Comparison of ENCODE assay signal across 9 cellular contexts in genomic region chr9:92723299-92723625, GRCh38. TPM values are rescaled to one million over a fixed set of nuclear protein-coding genes. Genes with fewer than 3 reads are reported as not detected.
A peak's percentile ranks its signal among the peaks of the same experiment; 100 is the strongest.
DNase-seq lines count a peak whose midpoint lies in the region; ATAC-seq and TF ChIP-seq lines count a peak whose summit lies in the region.
"Had no signal": no experiment of that assay in that cellular context is flagged by ENCODE, and none has a peak within 500 bp of the region (broad histone marks: within the 10 kb centered on the region; RNA-seq: fewer than 3 reads in every experiment).

No MANE protein-coding gene starts in this region.

- no peaks in the 10 kb centered on the region for H3K9me3 ChIP-seq in left lung
- no peaks in the 10 kb centered on the region for H3K9me3 ChIP-seq in upper lobe of right lung
- H3K9me3 ChIP-seq in A673 (ENCODE audit: low read depth, low read length, poor library complexity, severe bottlenecking), result no peaks in the 10 kb centered on the region

- TF ChIP-seq CTCF in MCF 10A (IDR thresholded peaks at IDR 0.05; ENCODE audit: unreplicated experiment) (no peak), left lung (IDR thresholded peaks at IDR 0.05) (no peak), upper lobe of right lung (IDR thresholded peaks at IDR 0.05) (no peak), A673 (conservative IDR thresholded peaks at IDR 0.05; ENCODE audit: low read depth, low read length) (no peak)

- H3K9me3 Mint-ChIP-seq in MCF 10A (ENCODE audit: unreplicated experiment), result no peaks in the 10 kb centered on the region

- H3K4me3 ChIP-seq in left lung (no peak overlapping the region), upper lobe of right lung (no peak overlapping the region), A673 (ENCODE audit: low read depth, low read length, poor library complexity, severe bottlenecking) (no peak overlapping the region)

- H3K4me1 ChIP-seq in left lung, result peaks cover 0 to 24% of the 10 kb centered on the region in 2 donors
- peaks cover 20% of the 10 kb centered on the region for H3K4me1 ChIP-seq in upper lobe of right lung
- H3K4me1 ChIP-seq in A673 (ENCODE audit: insufficient read depth, low read length, poor library complexity, severe bottlenecking), result no peaks in the 10 kb centered on the region

- H3K36me3 ChIP-seq in left lung (peaks cover 0 to 70% of the 10 kb centered on the region in 2 donors), upper lobe of right lung (peaks cover 51% of the 10 kb centered on the region), A673 (ENCODE audit: insufficient read depth, low read length, poor library complexity, severe bottlenecking) (peaks cover 30% of the 10 kb centered on the region)

- peak overlapping the region; percentile 25 for H3K27ac Mint-ChIP-seq in MCF 10A (ENCODE audit: low read depth, unreplicated experiment)

- H3K4me1 Mint-ChIP-seq in MCF 10A (ENCODE audit: insufficient read depth, unreplicated experiment), result peaks cover 19% of the 10 kb centered on the region

- peaks cover 54% of the 10 kb centered on the region for H3K36me3 Mint-ChIP-seq in MCF 10A (ENCODE audit: insufficient read depth, unreplicated experiment)

- peak; percentile 79 for ATAC-seq in left lung
- ATAC-seq in upper lobe of right lung, result peak; percentile 76
- ATAC-seq in GM21390 (IDR thresholded peaks at IDR 0.05; ENCODE audit: unreplicated experiment), result no peak

- no peaks in the 10 kb centered on the region for H3K27me3 ChIP-seq in left lung
- H3K27me3 ChIP-seq in upper lobe of right lung, result no peaks in the 10 kb centered on the region
- no peaks in the 10 kb centered on the region for H3K27me3 ChIP-seq in A673 (replicated peaks; ENCODE audit: insufficient read depth, low read depth, low read length, poor library complexity)

- DNase-seq in NCI-H1048 (lab: John Stamatoyannopoulos, UW) (peak; percentile 47), MCF 10A (ENCODE audit: unreplicated experiment) (peak; percentile 82), left lung (no peak), upper lobe of right lung (no peak), hepatic stellate cell (ENCODE audit: low spot score) (no peak), A673 (ENCODE audit: low spot score) (no peak)
- DNase-seq: NCI-H2227 treated with DMSO at 0.1 percent for 48 hours, occipital lobe had no signal

- no peaks in the 10 kb centered on the region for H3K27me3 Mint-ChIP-seq in MCF 10A (ENCODE audit: insufficient read depth, unreplicated experiment)

- intact Hi-C loops in MCF 10A (cut with micrococcal nuclease), result no loop called here
- intact Hi-C loops in left lung (cut with DNase I), result no loop called here
- intact Hi-C loops in upper lobe of right lung (cut with DNase I), result no loop called here
- intact Hi-C loops in A673 (cut with micrococcal nuclease; ENCODE audit: unreplicated experiment), result no loop called here

- BruUV-seq in MCF 10A (replicated peaks; lab: Mats Ljungman, UMichigan) (no TSS peak), A673 (replicated peaks; lab: Mats Ljungman, UMichigan) (no TSS peak)

- CTCF ChIA-PET in MCF 10A (lab: Yijun Ruan, JAX) (interaction anchor here (0.7 to 1.4 kb wide), 3 partner anchors 9 to 69 kb away, joined by 3 to 4 read pairs (median 4); no protein-coding TSS in a partner anchor), A673 (lab: Charles Lee) (no interaction called here)

- no peak overlapping the region for H3K4me3 Mint-ChIP-seq in MCF 10A (ENCODE audit: unreplicated experiment)

- H3K27ac ChIP-seq in left lung (peak overlapping the region in 1 of 2 donors; percentile 35), upper lobe of right lung (peak overlapping the region; percentile 55), A673 (ENCODE audit: low read depth, low read length, poor library complexity, severe bottlenecking) (no peak overlapping the region)

- POLR2A ChIA-PET in MCF 10A (lab: Yijun Ruan, JAX) (interaction anchor here (0.9 to 1.6 kb wide), 5 partner anchors 11 to 398 kb away, joined by 3 to 4 read pairs (median 3); partner anchors contain the start of genes CENPP and NOL8), A673 (lab: Charles Lee; ENCODE audit: low non-redundant PET) (no interaction called here)

RNA-seq across cellular contexts. Expression of gene BICD2, which starts 41.4 kb away (rescaled TPM):
- total RNA-seq in MCF 10A (2022) (23.1 and 23.5 TPM in 2 replicates), left lung (10 to 100 TPM; 33.7 to 34.5 TPM), upper lobe of right lung (38.6 TPM), A673 (2021) (44.3 and 47.8 TPM in 2 replicates)

RNA-seq across cellular contexts. Expression of gene IPPK, which starts 53.3 kb away (rescaled TPM):
- 16.3 and 16.6 TPM in 2 replicates for total RNA-seq in MCF 10A (2022)
- total RNA-seq in left lung, result 1 to 10 TPM; 6.5 to 8.0 TPM
- 9.6 TPM for total RNA-seq in upper lobe of right lung
- total RNA-seq in A673 (2021), result 11.4 and 14.0 TPM in 2 replicates

Comparison
In these comparisons a context has a peak if more than half of its experiments do, and no peak if none do; other contexts are left out.
1. DNase-seq: peak in NCI-H1048 (single experiment) and MCF 10A (single experiment); none in left lung (0 of 2), upper lobe of right lung (single experiment), hepatic stellate cell (single experiment) and A673 (single experiment).